Comparison of ENCODE assay signal across 8 cellular contexts in the genomic region with DNA sequence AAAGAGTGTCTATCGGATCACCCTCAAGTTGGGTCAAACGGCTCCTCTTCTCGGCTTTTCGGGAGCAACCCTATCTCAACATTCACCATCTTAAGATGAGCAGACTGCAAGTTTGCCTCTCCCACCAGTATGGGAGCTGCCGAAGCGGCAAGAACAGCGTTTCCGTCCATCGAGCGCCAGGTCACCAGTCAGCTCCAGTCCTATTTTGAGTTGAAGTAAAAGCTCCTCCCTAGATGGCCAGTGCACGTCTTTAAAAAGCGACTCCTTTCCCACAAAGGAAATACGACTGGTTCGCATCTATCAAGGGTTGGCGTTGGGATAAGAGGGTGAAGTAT. TPM values are rescaled to one million over a fixed set of nuclear protein-coding genes. Genes with fewer than 3 reads are reported as not detected.
A peak's percentile ranks its signal among the peaks of the same experiment; 100 is the strongest.
DNase-seq lines count a peak whose midpoint lies in the region; ATAC-seq and TF ChIP-seq lines count a peak whose summit lies in the region.

No MANE protein-coding gene starts in this region.

- no peak for DNase-seq in Caco-2
- no peak for DNase-seq in WERI-Rb-1
- DNase-seq in fibroblast of villous mesenchyme (ENCODE audit: low read depth): no peak
- peak; percentile 89 for DNase-seq in posterior vena cava (ENCODE audit: low spot score)
- DNase-seq in NCI-H1417 treated with DMSO at 0.1 percent for 48 hours (lab: John Stamatoyannopoulos, UW): no peak
- DNase-seq in HPDE6-E6E7 (ENCODE audit: extremely low spot score): no peak

- TF ChIP-seq CTCF in Caco-2 (IDR thresholded peaks at IDR 0.05; ENCODE audit: insufficient read depth in 1 of 2, low read depth in 1 of 2, low read length in 1 of 2, severe bottlenecking in 1 of 2, unreplicated experiment in 1 of 2) (no peak), WERI-Rb-1 (IDR thresholded peaks at IDR 0.05; ENCODE audit: low read depth, low read length) (no peak), fibroblast of villous mesenchyme (IDR thresholded peaks at IDR 0.05; ENCODE audit: insufficient read depth, low read depth, low read length) (no peak)

- H3K9me3 ChIP-seq in Caco-2 (no peaks in the 10 kb centered on the region), WERI-Rb-1 (ENCODE audit: severe bottlenecking) (no peaks in the 10 kb centered on the region)

- H3K36me3 Mint-ChIP-seq in Caco-2 (ENCODE audit: insufficient read depth, unreplicated experiment): peaks cover 9% of the 10 kb centered on the region

- no peaks in the 10 kb centered on the region for H3K36me3 ChIP-seq in Caco-2 (ENCODE audit: control insufficient read depth, insufficient read depth, low read length)
- H3K36me3 ChIP-seq in WERI-Rb-1: peaks cover 3% of the 10 kb centered on the region

- H3K27ac ChIP-seq in WERI-Rb-1: peak overlapping the region; percentile 96

- CTCF ChIA-PET in Caco-2 (lab: Charles Lee): interaction anchor here (1.0 to 1.3 kb wide), 2 partner anchors 15 to 172 kb away, joined by 3 to 6 read pairs; no protein-coding TSS in a partner anchor

- no peaks in the 10 kb centered on the region for H3K9me3 Mint-ChIP-seq in Caco-2 (ENCODE audit: unreplicated experiment)

- H3K27me3 ChIP-seq in Caco-2 (replicated peaks; ENCODE audit: control insufficient read depth, insufficient read depth, low read length) (no peaks in the 10 kb centered on the region), WERI-Rb-1 (ENCODE audit: insufficient read depth, low read depth, severe bottlenecking) (no peaks in the 10 kb centered on the region)

- intact Hi-C loops in Caco-2 (cut with micrococcal nuclease; ENCODE audit: unreplicated experiment): loop anchor here (1.0 kb wide), 1 partner anchor 35 kb away; no protein-coding TSS in a partner anchor
- intact Hi-C loops in posterior vena cava (cut with DNase I): loop anchor here in 1 of 2 donors (10.0 kb wide), 1 partner anchor 426 kb away; the partner anchor contains the start of gene ATR

- peak overlapping the region; percentile 98 for H3K27ac Mint-ChIP-seq in Caco-2 (ENCODE audit: unreplicated experiment)

- H3K4me1 ChIP-seq in Caco-2: peaks cover 9% of the 10 kb centered on the region; the same call in 1 of the 2 replicates

- BruUV-seq in Caco-2 (replicated peaks; lab: Mats Ljungman, UMichigan): TSS peak; percentile 98

- H3K4me3 ChIP-seq in Caco-2 (ENCODE audit: low read depth, low read length): peak overlapping the region; percentile 96
- peak overlapping the region; percentile 58 for H3K4me3 ChIP-seq in WERI-Rb-1 (ENCODE audit: low read depth, low read length)
- H3K4me3 ChIP-seq in fibroblast of villous mesenchyme (ENCODE audit: low read depth, low read length): peak overlapping the region; percentile 68

- H3K27me3 Mint-ChIP-seq in Caco-2 (ENCODE audit: insufficient read depth, unreplicated experiment): no peaks in the 10 kb centered on the region

- peaks cover 18% of the 10 kb centered on the region for H3K4me1 Mint-ChIP-seq in Caco-2 (ENCODE audit: low read depth, unreplicated experiment)

- H3K4me3 Mint-ChIP-seq in Caco-2 (ENCODE audit: unreplicated experiment): peak overlapping the region; percentile 98

- POLR2A ChIA-PET in Caco-2 (lab: Charles Lee): interaction anchor here (0.6 to 0.9 kb wide), 7 partner anchors 10 to 1132 kb away, joined by 3 to 11 read pairs (median 6); partner anchors contain the start of gene PCOLCE2

- peak; percentile 62 for ATAC-seq in GM19397 (IDR thresholded peaks at IDR 0.05; ENCODE audit: unreplicated experiment)
- peak; percentile 74 for ATAC-seq in HG03432 (IDR thresholded peaks at IDR 0.05; ENCODE audit: unreplicated experiment)

RNA-seq across cellular contexts. Expression of gene U2SURP, which starts 0.4 kb away (rescaled TPM):
- total RNA-seq in Caco-2 (2022) (125 and 131 TPM in 2 replicates), fibroblast of villous mesenchyme (76.0 and 86.4 TPM in 2 replicates), posterior vena cava (10 to 100 TPM; 68.1 to 72.5 TPM)

RNA-seq across cellular contexts. Expression of gene PAQR9, which starts 37.5 kb away (rescaled TPM):
- total RNA-seq in Caco-2 (2022) (not detected in 2 replicates), fibroblast of villous mesenchyme (not detected in 2 replicates), posterior vena cava (not detected)
